In genomic region chr5:67257063-67257462, GRCh38 we compare ENCODE assay signal across 16 cellular contexts.
A peak's percentile ranks its signal among the peaks of the same experiment; 100 is the strongest.
DNase-seq lines count a peak whose midpoint lies in the region; ATAC-seq and TF ChIP-seq lines count a peak whose summit lies in the region.
"Had no signal": no experiment of that assay in that cellular context is flagged by ENCODE, and none has a peak within 500 bp of the region (broad histone marks: within the 10 kb centered on the region; RNA-seq: fewer than 3 reads in every experiment).

No MANE protein-coding gene starts in this region.

- TF ChIP-seq POLR2A in gastroesophageal sphincter (IDR thresholded peaks at IDR 0.05), result no peak
- TF ChIP-seq POLR2A in sigmoid colon (IDR thresholded peaks at IDR 0.05), result no peak
- no peak for TF ChIP-seq POLR2A in uterus (IDR thresholded peaks at IDR 0.05)

- no peaks in the 10 kb centered on the region for H3K27me3 ChIP-seq in mammary epithelial cell (ENCODE audit: insufficient read depth, low read length)
- H3K27me3 ChIP-seq in gastroesophageal sphincter, result no peaks in the 10 kb centered on the region
- H3K27me3 ChIP-seq in sigmoid colon, result no peaks in the 10 kb centered on the region
- H3K27me3 ChIP-seq in uterus, result no peaks in the 10 kb centered on the region
- H3K27me3 ChIP-seq: SJCRH30 had no signal

- ATAC-seq in gastroesophageal sphincter (no peak), HG02981 (IDR thresholded peaks at IDR 0.05; ENCODE audit: unreplicated experiment) (no peak)

- peaks cover 15% of the 10 kb centered on the region for H3K9me3 ChIP-seq in mammary epithelial cell (replicated peaks; ENCODE audit: insufficient read depth, low read length)
- H3K9me3 ChIP-seq in gastroesophageal sphincter, result no peaks in the 10 kb centered on the region
- H3K9me3 ChIP-seq in sigmoid colon, result no peaks in the 10 kb centered on the region
- no peaks in the 10 kb centered on the region for H3K9me3 ChIP-seq in uterus
- H3K9me3 ChIP-seq: SJCRH30 had no signal

- peak overlapping the region; percentile 16 for H3K9ac ChIP-seq in mammary epithelial cell (ENCODE audit: insufficient read depth, low read length)

- WGBS in mammary epithelial cell (ENCODE audit: low coverage, missing lambda C conversion rate), result 70% methylated on average over 1 of the region's 1 CpG
- WGBS in gastroesophageal sphincter (ENCODE audit: low coverage in 1 of 2), 2 donors, result 89% methylated on average over 1 of the region's 1 CpG; no CpG with 5 or more reads in 1 of the 2 donors
- WGBS in sigmoid colon, 2 donors, result 43 to 84% methylated on average over 1 of the region's 1 CpG

- no peak overlapping the region for H3K4me3 ChIP-seq in mammary epithelial cell (replicated peaks in 1 of 3; ENCODE audit: insufficient read depth in 1 of 3, low read depth in 2 of 3, low read length in 3 of 3)
- H3K4me3 ChIP-seq in gastroesophageal sphincter, result no peak overlapping the region
- H3K4me3 ChIP-seq in sigmoid colon, result no peak overlapping the region
- no peak overlapping the region for H3K4me3 ChIP-seq in uterus
- H3K4me3 ChIP-seq: SJCRH30 had no signal

- dilution Hi-C loops in mammary epithelial cell (cut with HindIII; ENCODE audit: low sequenced_read_pairs), result no loop called here

- H3K36me3 ChIP-seq in mammary epithelial cell (ENCODE audit: insufficient read depth, low read length) (no peaks in the 10 kb centered on the region), gastroesophageal sphincter (no peaks in the 10 kb centered on the region), sigmoid colon (no peaks in the 10 kb centered on the region), uterus (no peaks in the 10 kb centered on the region)
- H3K36me3 ChIP-seq: SJCRH30 had no signal

- intact Hi-C loops in mammary epithelial cell (cut with micrococcal nuclease) (no loop called here), sigmoid colon (cut with DNase I) (no loop called here), uterus (cut with DNase I; ENCODE audit: low total_unique reads) (no loop called here)

- H4K20me1 ChIP-seq in mammary epithelial cell (ENCODE audit: insufficient read depth, low read length), result no peaks in the 10 kb centered on the region

- no peak overlapping the region for H2AFZ ChIP-seq in mammary epithelial cell (ENCODE audit: low read depth, low read length)

- TF ChIP-seq CTCF in mammary epithelial cell (conservative IDR thresholded peaks at IDR 0.05 in 1 of 2, IDR thresholded peaks at IDR 0.05 in 1 of 2; ENCODE audit: extremely low read depth in 1 of 2, insufficient read depth in 1 of 2, low read depth in 1 of 2, low read length in 2 of 2), result no peak
- TF ChIP-seq CTCF in gastroesophageal sphincter (IDR thresholded peaks at IDR 0.05), result no peak
- no peak for TF ChIP-seq CTCF in sigmoid colon (IDR thresholded peaks at IDR 0.05)
- TF ChIP-seq CTCF in uterus (IDR thresholded peaks at IDR 0.05), result no peak
- TF ChIP-seq CTCF in GM10266 (IDR thresholded peaks at IDR 0.05; ENCODE audit: control insufficient read depth, insufficient read depth, low read depth, missing control alignments), result no peak

- in situ Hi-C loops in mammary epithelial cell (cut with MboI; ENCODE audit: low sequenced_read_pairs in 2 of 2), result no loop called here

- TF ChIP-seq EP300 in gastroesophageal sphincter (IDR thresholded peaks at IDR 0.05), result no peak
- TF ChIP-seq EP300 in sigmoid colon (IDR thresholded peaks at IDR 0.05), result no peak

- H3K79me2 ChIP-seq in mammary epithelial cell (ENCODE audit: insufficient read depth, low read length), result no peaks in the 10 kb centered on the region

- DNase-seq in mammary epithelial cell (peak; percentile 20), sigmoid colon (no peak), uterus (no peak), GM10266 (ENCODE audit: extremely low spot score) (no peak)
- no peak for DNase-seq in stimulated activated CD4-positive, alpha-beta T cell treated with anti-CD3 and anti-CD28 coated beads, Interleukin-2, amount 100 ng/mL, for 48 hours
- DNase-seq: CD4-positive, alpha-beta T cell; HFFc6; IMR-90; Karpas-422; MM.1S; NCI-H1105; NCI-H1694; NCI-H526 treated with DMSO at 0.1 percent for 48 hours; SJCRH30 had no signal

- no peak overlapping the region for H3K4me2 ChIP-seq in mammary epithelial cell (ENCODE audit: insufficient read depth, low read depth, low read length)

- BruUV-seq in mammary epithelial cell (replicated peaks; lab: Mats Ljungman, UMichigan), result TSS peak; percentile 94

- peaks cover 34% of the 10 kb centered on the region for H3K4me1 ChIP-seq in mammary epithelial cell (ENCODE audit: insufficient read depth, low read length)
- peaks cover 5 to 41% (median 22%) of the 10 kb centered on the region in 3 donors for H3K4me1 ChIP-seq in gastroesophageal sphincter
- peaks cover 0 to 10% (median 5%) of the 10 kb centered on the region in 4 donors for H3K4me1 ChIP-seq in sigmoid colon
- H3K4me1 ChIP-seq in uterus, result no peaks in the 10 kb centered on the region
- H3K4me1 ChIP-seq: SJCRH30 had no signal

- H3K27ac ChIP-seq in mammary epithelial cell (ENCODE audit: insufficient read depth, low read depth, low read length) (peak overlapping the region; percentile 69), gastroesophageal sphincter (peak overlapping the region; percentile 78 to 99 (median 87)), sigmoid colon (peak overlapping the region; percentile 38 to 82 (median 59)), uterus (peak overlapping the region; percentile 60 to 74)
- H3K27ac ChIP-seq: SJCRH30 had no signal

- CTCF ChIA-PET in mammary epithelial cell (lab: Charles Lee; ENCODE audit: low non-redundant PET), result no interaction called here
